Comparison of ENCODE assay signal across 12 cellular contexts in genomic region chr4:2795558-2796260, GRCh38. TPM values are rescaled to one million over a fixed set of nuclear protein-coding genes. Genes with fewer than 3 reads are reported as not detected.
A peak's percentile ranks its signal among the peaks of the same experiment; 100 is the strongest.
DNase-seq lines count a peak whose midpoint lies in the region; ATAC-seq, FAIRE-seq and TF ChIP-seq lines count a peak whose summit lies in the region.
"Had no signal": no experiment of that assay in that cellular context is flagged by ENCODE, and none has a peak within 500 bp of the region (broad histone marks: within the 10 kb centered on the region; RNA-seq: fewer than 3 reads in every experiment).

No MANE protein-coding gene starts in this region.

- peak overlapping the region; percentile 18 for H3K4ac ChIP-seq in neuronal stem cell (ENCODE audit: low read length)

- peak overlapping the region; percentile 55 for H3K23ac ChIP-seq in neuronal stem cell (ENCODE audit: low read depth, low read length, poor library complexity)

- no peak overlapping the region for H3K9ac ChIP-seq in neuronal stem cell (ENCODE audit: low read depth, low read length, poor library complexity)

- POLR2A ChIA-PET in A549 (lab: Yijun Ruan, JAX) = interaction anchor here (1.7 kb wide), 1 partner anchor 48 kb away, joined by 4 read pairs; the partner anchor contains the start of gene ADD1
- POLR2A ChIA-PET in Panc1 (lab: Charles Lee) = no interaction called here

- H2BK12ac ChIP-seq in neuronal stem cell (ENCODE audit: low read length) = peak overlapping the region; percentile 46

- peak overlapping the region; percentile 100 for H3K4me2 ChIP-seq in A549
- H3K4me2 ChIP-seq in neuronal stem cell (ENCODE audit: insufficient read depth, low read length, poor library complexity, severe bottlenecking) = no peak overlapping the region

- no peaks in the 10 kb centered on the region for H3K79me1 ChIP-seq in neuronal stem cell (ENCODE audit: low read depth, low read length)

- H2BK15ac ChIP-seq in neuronal stem cell (ENCODE audit: low read length) = no peak overlapping the region

- peak overlapping the region; percentile 17 for H3K18ac ChIP-seq in neuronal stem cell (ENCODE audit: low read length)

- H3K4me3 ChIP-seq in A549 (no peak overlapping the region), Panc1 (ENCODE audit: low read depth in 2 of 2, low read length in 2 of 2) (peak overlapping the region in 1 of 2 experiments; percentile 77; a peak in 3 of 4 replicates), esophagus squamous epithelium (peak overlapping the region in 2 of 4 donors; percentile 1 to 82), neuronal stem cell (ENCODE audit: low read length in 2 of 2) (no peak overlapping the region), brain microvascular endothelial cell (ENCODE audit: low read depth, low read length) (no peak overlapping the region)

- BruUV-seq in Panc1 (replicated peaks; lab: Mats Ljungman, UMichigan) = TSS peak; percentile 73

- TF ChIP-seq EP300 in A549 (IDR thresholded peaks at IDR 0.05) = no peak

- CTCF ChIA-PET in A549 (lab: Yijun Ruan, JAX) = interaction anchor here (1.0 to 1.8 kb wide), 3 partner anchors 32 to 34 kb away, joined by 5 to 7 read pairs (median 6); no protein-coding TSS in a partner anchor
- CTCF ChIA-PET in Panc1 (lab: Charles Lee) = interaction anchor here (0.6 kb wide), 1 partner anchor 20 kb away, joined by 3 read pairs; no protein-coding TSS in a partner anchor

- peak overlapping the region; percentile 93 for H2AK5ac ChIP-seq in neuronal stem cell (ENCODE audit: low read depth, low read length)

- FAIRE-seq in A549 (lab: Jason Lieb, UNC) = no peak

- no peak for TF ChIP-seq RAD21 in A549 (conservative IDR thresholded peaks at IDR 0.05 in 1 of 2, IDR thresholded peaks at IDR 0.05 in 1 of 2)

- no peak for DNase-seq in A549 (ENCODE audit: low read depth in 1 of 2, low spot score in 1 of 2)
- no peak for DNase-seq in Panc1 (ENCODE audit: low read depth, low spot score)
- no peak for DNase-seq in esophagus squamous epithelium (lab: John Stamatoyannopoulos, UW)
- DNase-seq in neuronal stem cell (ENCODE audit: low spot score) = no peak
- no peak for DNase-seq in brain microvascular endothelial cell
- no peak for DNase-seq in GM13977 (ENCODE audit: low spot score)
- DNase-seq in DMS114 treated with DMSO at 0.1 percent for 48 hours (lab: John Stamatoyannopoulos, UW; ENCODE audit: unreplicated experiment) = no peak
- DNase-seq in foreskin melanocyte = no peak
- DNase-seq: activated CD4-positive, alpha-beta T cell treated with anti-CD3 and anti-CD28 coated beads, Interleukin-2, amount 50 U/mL, for 4 hours; central memory CD4-positive, alpha-beta T cell; NCI-H1930 had no signal

- 84% methylated on average over 22 of the region's 24 CpGs for WGBS in A549 (ENCODE audit: missing lambda C conversion rate)
- 39% methylated on average over 11 to 13 of the region's 24 CpGs for WGBS in esophagus squamous epithelium, 2 donors
- WGBS in neuronal stem cell (ENCODE audit: extremely low coverage in 2 of 2, insufficient read length in 2 of 2, insufficient replicate concordance in 1 of 2), 2 donors = no CpG with 5 or more reads among the region's 24 CpGs

- H3K4me1 ChIP-seq in A549 (peaks cover 64% of the 10 kb centered on the region), Panc1 (ENCODE audit: control insufficient read depth, insufficient read depth, low read length) (peaks cover 70% of the 10 kb centered on the region), esophagus squamous epithelium (peaks cover 79 to 98% (median 81%) of the 10 kb centered on the region in 3 donors), neuronal stem cell (ENCODE audit: control insufficient read depth in 2 of 2, insufficient read depth in 1 of 2, low read depth in 1 of 2, low read length in 2 of 2) (peaks cover 17 to 39% of the 10 kb centered on the region in 2 donors)

- intact Hi-C loops in Panc1 (cut with micrococcal nuclease; ENCODE audit: unreplicated experiment) (loop anchor here (10.0 kb wide), 1 partner anchor 139 kb away; no protein-coding TSS in a partner anchor), esophagus squamous epithelium (cut with DNase I) (no loop called here)

- no peak overlapping the region for H2AFZ ChIP-seq in neuronal stem cell (ENCODE audit: low read length)

- H2BK5ac ChIP-seq in neuronal stem cell (ENCODE audit: low read length) = peak overlapping the region; percentile 62

- H2BK120ac ChIP-seq in neuronal stem cell (ENCODE audit: low read depth, low read length) = no peak overlapping the region

- TF ChIP-seq POLR2A in A549 (IDR thresholded peaks at IDR 0.05; ENCODE audit: low read length) (no peak), esophagus squamous epithelium (IDR thresholded peaks at IDR 0.05) (no peak)

- H3K14ac ChIP-seq in neuronal stem cell (ENCODE audit: low read length) = peak overlapping the region; percentile 38

- H3K9me3 ChIP-seq in A549 (no peaks in the 10 kb centered on the region), Panc1 (ENCODE audit: control insufficient read depth, insufficient read depth, low read depth, low read length) (no peaks in the 10 kb centered on the region), esophagus squamous epithelium (no peaks in the 10 kb centered on the region), neuronal stem cell (replicated peaks in 1 of 2; ENCODE audit: control insufficient read depth in 2 of 2, insufficient read depth in 1 of 2, low read depth in 1 of 2, low read length in 2 of 2) (no peaks in the 10 kb centered on the region)

- H3K27ac ChIP-seq in A549 (peak overlapping the region; percentile 86 to 88), Panc1 (ENCODE audit: low read length) (peak overlapping the region; percentile 89), esophagus squamous epithelium (peak overlapping the region; percentile 76 to 89 (median 86)), neuronal stem cell (replicated peaks; ENCODE audit: low read length) (no peak overlapping the region), brain microvascular endothelial cell (no peak overlapping the region)

- TF ChIP-seq CTCF in A549 (IDR thresholded peaks at IDR 0.05) (no peak), Panc1 (IDR thresholded peaks at IDR 0.05) (no peak), esophagus squamous epithelium (IDR thresholded peaks at IDR 0.05) (no peak), brain microvascular endothelial cell (IDR thresholded peaks at IDR 0.05; ENCODE audit: low read depth, low read length, missing control alignments) (no peak), GM13977 (IDR thresholded peaks at IDR 0.05; ENCODE audit: extremely low read depth, insufficient read depth, missing control alignments) (no peak)

- no peak for ATAC-seq in A549
- ATAC-seq in Panc1 = no peak
- ATAC-seq: CD8-positive, alpha-beta T cell had no signal

- in situ Hi-C loops in Panc1 (cut with HindIII; ENCODE audit: low pct_unique_long_range_greater_than_20kb, low sequenced_read_pairs) (no loop called here), brain microvascular endothelial cell (cut with HindIII; ENCODE audit: low pct_ligation_motif_present, low sequenced_read_pairs) (no loop called here), GM13977 (cut with MboI; ENCODE audit: low pct_unique_long_range_greater_than_20kb, low sequenced_read_pairs, unreplicated experiment) (no loop called here)

- no peak overlapping the region for H4K91ac ChIP-seq in neuronal stem cell (ENCODE audit: low read depth, low read length, poor library complexity)

- H4K8ac ChIP-seq in neuronal stem cell (ENCODE audit: low read depth, low read length) = no peak overlapping the region

- H3K36me3 ChIP-seq in Panc1 (ENCODE audit: control insufficient read depth, insufficient read depth, low read length) = no peaks in the 10 kb centered on the region
- H3K36me3 ChIP-seq in esophagus squamous epithelium = no peaks in the 10 kb centered on the region
- H3K36me3 ChIP-seq in neuronal stem cell (replicated peaks in 1 of 2; ENCODE audit: control insufficient read depth in 2 of 2, insufficient read depth in 2 of 2, low read length in 2 of 2) = no peaks in the 10 kb centered on the region
- H3K36me3 ChIP-seq in brain microvascular endothelial cell (replicated peaks) = no peaks in the 10 kb centered on the region

- H3K27me3 ChIP-seq in Panc1 (ENCODE audit: control insufficient read depth, insufficient read depth, low read length) (no peaks in the 10 kb centered on the region), esophagus squamous epithelium (no peaks in the 10 kb centered on the region), neuronal stem cell (ENCODE audit: control insufficient read depth in 3 of 3, insufficient read depth in 3 of 3, low read depth in 1 of 3, low read length in 3 of 3) (peaks cover 3 to 36% (median 16%) of the 10 kb centered on the region in 3 experiments), brain microvascular endothelial cell (replicated peaks) (no peaks in the 10 kb centered on the region)

RNA-seq across cellular contexts. Expression of gene SH3BP2, which starts 2.8 kb away (rescaled TPM):
- polyA plus RNA-seq in A549 (2011; rRNA removed) = 6.0 and 7.1 TPM in 2 replicates
- 3.6 and 4.0 TPM in 2 replicates for polyA plus RNA-seq in A549 (2012; cell fraction: cytosol; rRNA removed)
- polyA plus RNA-seq in A549 (2012; cell fraction: nucleus; rRNA removed) = 20.6 and 22.1 TPM in 2 replicates
- polyA plus RNA-seq in A549 (2017; fragmentation: RNase III; extraction: RNeasy Plus Mini Kit Qiagen cat#74134 plus additional on column Dnase treatment) = 3.3 to 5.1 TPM (median 4.4 TPM) in 3 replicates
- 13.7 and 18.5 TPM in 2 replicates for polyA minus RNA-seq in A549 (2011; rRNA and poly(A)+ RNA removed)
- 93.4 TPM for total RNA-seq in Panc1 (2021; ENCODE audit: unreplicated experiment)
- polyA plus RNA-seq in Panc1 (2012; ENCODE audit: insufficient read length) = 56.2 TPM
- total RNA-seq in esophagus squamous epithelium = 10 to 100 TPM; 13.5 to 36.8 (median 34.0) TPM
- 8.1 TPM for polyA plus RNA-seq in neuronal stem cell (2013, experiment 1 of 2)
- 8.7 TPM for polyA plus RNA-seq in neuronal stem cell (2013, experiment 2 of 2)

RNA-seq across cellular contexts. Expression of gene TNIP2, which starts 39.6 kb away (rescaled TPM):
- polyA plus RNA-seq in A549 (2011; rRNA removed) (17.3 and 20.0 TPM in 2 replicates), A549 (2017; fragmentation: RNase III; extraction: RNeasy Plus Mini Kit Qiagen cat#74134 plus additional on column Dnase treatment) (24.0 to 28.1 TPM (median 27.9 TPM) in 3 replicates)
- polyA plus RNA-seq in A549 (2012; cell fraction: cytosol; rRNA removed) = 40.9 and 41.7 TPM in 2 replicates
- polyA plus RNA-seq in A549 (2012; cell fraction: nucleus; rRNA removed) = 62.1 and 67.4 TPM in 2 replicates
- 9.0 and 11.3 TPM in 2 replicates for polyA minus RNA-seq in A549 (2011; rRNA and poly(A)+ RNA removed)
- total RNA-seq in Panc1 (2021; ENCODE audit: unreplicated experiment) (60.3 TPM), esophagus squamous epithelium (10 to 100 TPM; 40.1 to 58.2 (median 45.5) TPM)
- 59.6 TPM for polyA plus RNA-seq in Panc1 (2012; ENCODE audit: insufficient read length)
- 14.8 TPM for polyA plus RNA-seq in neuronal stem cell (2013, experiment 1 of 2)
- 15.1 TPM for polyA plus RNA-seq in neuronal stem cell (2013, experiment 2 of 2)

RNA-seq across cellular contexts. Expression of gene ADD1, which starts 47.9 kb away (rescaled TPM):
- 59.7 and 78.6 TPM in 2 replicates for polyA plus RNA-seq in A549 (2011; rRNA removed)
- polyA plus RNA-seq in A549 (2012; cell fraction: cytosol; rRNA removed) = 83.5 and 88.0 TPM in 2 replicates
- polyA plus RNA-seq in A549 (2012; cell fraction: nucleus; rRNA removed) = 176 and 217 TPM in 2 replicates
- polyA plus RNA-seq in A549 (2017; fragmentation: RNase III; extraction: RNeasy Plus Mini Kit Qiagen cat#74134 plus additional on column Dnase treatment) = 60.3 to 69.5 TPM (median 62.9 TPM) in 3 replicates
- polyA minus RNA-seq in A549 (2011; rRNA and poly(A)+ RNA removed) = 41.2 and 51.2 TPM in 2 replicates
- total RNA-seq in Panc1 (2021; ENCODE audit: unreplicated experiment) = 158 TPM
- 126 TPM for polyA plus RNA-seq in Panc1 (2012; ENCODE audit: insufficient read length)
- total RNA-seq in esophagus squamous epithelium = 100 to 1,000 TPM in 2 of 4 donors, 10 to 100 TPM in 2; 81.7 to 144 (median 103) TPM
- 169 TPM for polyA plus RNA-seq in neuronal stem cell (2013, experiment 1 of 2)
- 159 TPM for polyA plus RNA-seq in neuronal stem cell (2013, experiment 2 of 2)

Comparison
In these comparisons a context has a peak if more than half of its experiments do, and no peak if none do; other contexts are left out.
1. H3K27ac ChIP-seq: peak in A549 (2 of 2), Panc1 (single experiment) and esophagus squamous epithelium (4 of 4); none in neuronal stem cell (single experiment) and brain microvascular endothelial cell (single experiment).